Comparison of ENCODE assay signal across 1 cellular context in genomic region chr9:133030317-133031129, GRCh38.
TF ChIP-seq lines count a peak whose summit lies in the region.

Gene GTF3C5, plus strand, starts transcription at chr9:133030997. Its CDS starts 15 bp downstream, at chr9:133031012.

TF ChIP-seq in HepG2, 621 proteins besides CTCF, POLR2A, EP300 and RAD21 (continued from another document and continues in another):
- TF ChIP-seq, protein P1, sequence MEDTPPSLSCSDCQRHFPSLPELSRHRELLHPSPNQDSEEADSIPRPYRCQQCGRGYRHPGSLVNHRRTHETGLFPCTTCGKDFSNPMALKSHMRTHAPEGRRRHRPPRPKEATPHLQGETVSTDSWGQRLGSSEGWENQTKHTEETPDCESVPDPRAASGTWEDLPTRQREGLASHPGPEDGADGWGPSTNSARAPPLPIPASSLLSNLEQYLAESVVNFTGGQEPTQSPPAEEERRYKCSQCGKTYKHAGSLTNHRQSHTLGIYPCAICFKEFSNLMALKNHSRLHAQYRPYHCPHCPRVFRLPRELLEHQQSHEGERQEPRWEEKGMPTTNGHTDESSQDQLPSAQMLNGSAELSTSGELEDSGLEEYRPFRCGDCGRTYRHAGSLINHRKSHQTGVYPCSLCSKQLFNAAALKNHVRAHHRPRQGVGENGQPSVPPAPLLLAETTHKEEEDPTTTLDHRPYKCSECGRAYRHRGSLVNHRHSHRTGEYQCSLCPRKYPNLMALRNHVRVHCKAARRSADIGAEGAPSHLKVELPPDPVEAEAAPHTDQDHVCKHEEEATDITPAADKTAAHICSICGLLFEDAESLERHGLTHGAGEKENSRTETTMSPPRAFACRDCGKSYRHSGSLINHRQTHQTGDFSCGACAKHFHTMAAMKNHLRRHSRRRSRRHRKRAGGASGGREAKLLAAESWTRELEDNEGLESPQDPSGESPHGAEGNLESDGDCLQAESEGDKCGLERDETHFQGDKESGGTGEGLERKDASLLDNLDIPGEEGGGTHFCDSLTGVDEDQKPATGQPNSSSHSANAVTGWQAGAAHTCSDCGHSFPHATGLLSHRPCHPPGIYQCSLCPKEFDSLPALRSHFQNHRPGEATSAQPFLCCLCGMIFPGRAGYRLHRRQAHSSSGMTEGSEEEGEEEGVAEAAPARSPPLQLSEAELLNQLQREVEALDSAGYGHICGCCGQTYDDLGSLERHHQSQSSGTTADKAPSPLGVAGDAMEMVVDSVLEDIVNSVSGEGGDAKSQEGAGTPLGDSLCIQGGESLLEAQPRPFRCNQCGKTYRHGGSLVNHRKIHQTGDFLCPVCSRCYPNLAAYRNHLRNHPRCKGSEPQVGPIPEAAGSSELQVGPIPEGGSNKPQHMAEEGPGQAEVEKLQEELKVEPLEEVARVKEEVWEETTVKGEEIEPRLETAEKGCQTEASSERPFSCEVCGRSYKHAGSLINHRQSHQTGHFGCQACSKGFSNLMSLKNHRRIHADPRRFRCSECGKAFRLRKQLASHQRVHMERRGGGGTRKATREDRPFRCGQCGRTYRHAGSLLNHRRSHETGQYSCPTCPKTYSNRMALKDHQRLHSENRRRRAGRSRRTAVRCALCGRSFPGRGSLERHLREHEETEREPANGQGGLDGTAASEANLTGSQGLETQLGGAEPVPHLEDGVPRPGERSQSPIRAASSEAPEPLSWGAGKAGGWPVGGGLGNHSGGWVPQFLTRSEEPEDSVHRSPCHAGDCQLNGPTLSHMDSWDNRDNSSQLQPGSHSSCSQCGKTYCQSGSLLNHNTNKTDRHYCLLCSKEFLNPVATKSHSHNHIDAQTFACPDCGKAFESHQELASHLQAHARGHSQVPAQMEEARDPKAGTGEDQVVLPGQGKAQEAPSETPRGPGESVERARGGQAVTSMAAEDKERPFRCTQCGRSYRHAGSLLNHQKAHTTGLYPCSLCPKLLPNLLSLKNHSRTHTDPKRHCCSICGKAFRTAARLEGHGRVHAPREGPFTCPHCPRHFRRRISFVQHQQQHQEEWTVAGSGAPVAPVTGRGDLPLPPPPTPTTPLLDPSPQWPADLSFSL (CRISPR knock-in tag; IDR thresholded peaks at IDR 0.05): no peak
- TF ChIP-seq DR1 (CRISPR knock-in tag; IDR thresholded peaks at IDR 0.05) (no peak), ZNF7 (CRISPR knock-in tag; IDR thresholded peaks at IDR 0.05) (no peak), ZUFSP (CRISPR knock-in tag; IDR thresholded peaks at IDR 0.05; ENCODE audit: borderline replicate concordance) (no peak), ZNF124 (CRISPR knock-in tag; IDR thresholded peaks at IDR 0.05) (peak; percentile 61; the same call in 1 of the 2 replicates), ZNF790 (CRISPR knock-in tag; IDR thresholded peaks at IDR 0.05; ENCODE audit: borderline replicate concordance) (peak; percentile 61; the same call in 1 of the 2 replicates), DNMT1 (CRISPR knock-in tag; IDR thresholded peaks at IDR 0.05) (peak; percentile 85; the same call in 1 of the 2 replicates), YEATS4 (CRISPR knock-in tag; IDR thresholded peaks at IDR 0.05; ENCODE audit: borderline replicate concordance) (peak; percentile 41; the same call in 1 of the 2 replicates), HNF1A (IDR thresholded peaks at IDR 0.05; ENCODE audit: low read depth) (no peak), HNF1A (CRISPR knock-in tag; IDR thresholded peaks at IDR 0.05; ENCODE audit: borderline replicate concordance) (peak; percentile 37; the same call in 1 of the 2 replicates), NFE2L1 (CRISPR knock-in tag; IDR thresholded peaks at IDR 0.05; ENCODE audit: borderline replicate concordance) (no peak), KLF12 (CRISPR knock-in tag; IDR thresholded peaks at IDR 0.05; ENCODE audit: borderline replicate concordance) (peak; percentile 65; the same call in 1 of the 2 replicates), IRF9 (CRISPR knock-in tag; IDR thresholded peaks at IDR 0.05; ENCODE audit: borderline replicate concordance) (peak; percentile 77), PRPF4 (IDR thresholded peaks at IDR 0.05; ENCODE audit: low read depth, low read length, poor library complexity, severe bottlenecking) (no peak), STAG1 (CRISPR knock-in tag; IDR thresholded peaks at IDR 0.05) (no peak), MEIS2 (CRISPR knock-in tag; IDR thresholded peaks at IDR 0.05) (peak; percentile 59; the same call in 1 of the 2 replicates), ZNF331 (CRISPR knock-in tag; IDR thresholded peaks at IDR 0.05) (peak; percentile 78), ZGPAT (CRISPR knock-in tag; IDR thresholded peaks at IDR 0.05) (peak; percentile 90; the same call in 1 of the 2 replicates), ZNF639 (CRISPR knock-in tag; conservative IDR thresholded peaks at IDR 0.05) (peak; percentile 50; the same call in 1 of the 2 replicates), HIVEP1 (CRISPR knock-in tag; IDR thresholded peaks at IDR 0.05) (no peak), HBP1 (CRISPR knock-in tag; IDR thresholded peaks at IDR 0.05; ENCODE audit: low read depth) (peak; percentile 95), SMARCE1 (IDR thresholded peaks at IDR 0.05; ENCODE audit: borderline replicate concordance) (no peak), TBX2 (CRISPR knock-in tag; IDR thresholded peaks at IDR 0.05; ENCODE audit: borderline replicate concordance) (peak; percentile 56; the same call in 1 of the 2 replicates), SAFB2 (CRISPR knock-in tag; IDR thresholded peaks at IDR 0.05; ENCODE audit: borderline replicate concordance, low read depth) (no peak)
- TF ChIP-seq, protein P2, sequence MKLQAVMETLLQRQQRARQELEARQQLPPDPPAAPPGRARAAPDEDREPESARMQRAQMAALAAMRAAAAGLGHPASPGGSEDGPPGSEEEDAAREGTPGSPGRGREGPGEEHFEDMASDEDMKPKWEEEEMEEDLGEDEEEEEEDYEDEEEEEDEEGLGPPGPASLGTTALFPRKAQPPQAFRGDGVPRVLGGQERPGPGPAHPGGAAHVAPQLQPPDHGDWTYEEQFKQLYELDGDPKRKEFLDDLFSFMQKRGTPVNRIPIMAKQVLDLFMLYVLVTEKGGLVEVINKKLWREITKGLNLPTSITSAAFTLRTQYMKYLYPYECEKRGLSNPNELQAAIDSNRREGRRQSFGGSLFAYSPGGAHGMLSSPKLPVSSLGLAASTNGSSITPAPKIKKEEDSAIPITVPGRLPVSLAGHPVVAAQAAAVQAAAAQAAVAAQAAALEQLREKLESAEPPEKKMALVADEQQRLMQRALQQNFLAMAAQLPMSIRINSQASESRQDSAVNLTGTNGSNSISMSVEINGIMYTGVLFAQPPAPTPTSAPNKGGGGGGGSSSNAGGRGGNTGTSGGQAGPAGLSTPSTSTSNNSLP (IDR thresholded peaks at IDR 0.05; ENCODE audit: low read depth, low read length): no peak
- TF ChIP-seq, protein P3, sequence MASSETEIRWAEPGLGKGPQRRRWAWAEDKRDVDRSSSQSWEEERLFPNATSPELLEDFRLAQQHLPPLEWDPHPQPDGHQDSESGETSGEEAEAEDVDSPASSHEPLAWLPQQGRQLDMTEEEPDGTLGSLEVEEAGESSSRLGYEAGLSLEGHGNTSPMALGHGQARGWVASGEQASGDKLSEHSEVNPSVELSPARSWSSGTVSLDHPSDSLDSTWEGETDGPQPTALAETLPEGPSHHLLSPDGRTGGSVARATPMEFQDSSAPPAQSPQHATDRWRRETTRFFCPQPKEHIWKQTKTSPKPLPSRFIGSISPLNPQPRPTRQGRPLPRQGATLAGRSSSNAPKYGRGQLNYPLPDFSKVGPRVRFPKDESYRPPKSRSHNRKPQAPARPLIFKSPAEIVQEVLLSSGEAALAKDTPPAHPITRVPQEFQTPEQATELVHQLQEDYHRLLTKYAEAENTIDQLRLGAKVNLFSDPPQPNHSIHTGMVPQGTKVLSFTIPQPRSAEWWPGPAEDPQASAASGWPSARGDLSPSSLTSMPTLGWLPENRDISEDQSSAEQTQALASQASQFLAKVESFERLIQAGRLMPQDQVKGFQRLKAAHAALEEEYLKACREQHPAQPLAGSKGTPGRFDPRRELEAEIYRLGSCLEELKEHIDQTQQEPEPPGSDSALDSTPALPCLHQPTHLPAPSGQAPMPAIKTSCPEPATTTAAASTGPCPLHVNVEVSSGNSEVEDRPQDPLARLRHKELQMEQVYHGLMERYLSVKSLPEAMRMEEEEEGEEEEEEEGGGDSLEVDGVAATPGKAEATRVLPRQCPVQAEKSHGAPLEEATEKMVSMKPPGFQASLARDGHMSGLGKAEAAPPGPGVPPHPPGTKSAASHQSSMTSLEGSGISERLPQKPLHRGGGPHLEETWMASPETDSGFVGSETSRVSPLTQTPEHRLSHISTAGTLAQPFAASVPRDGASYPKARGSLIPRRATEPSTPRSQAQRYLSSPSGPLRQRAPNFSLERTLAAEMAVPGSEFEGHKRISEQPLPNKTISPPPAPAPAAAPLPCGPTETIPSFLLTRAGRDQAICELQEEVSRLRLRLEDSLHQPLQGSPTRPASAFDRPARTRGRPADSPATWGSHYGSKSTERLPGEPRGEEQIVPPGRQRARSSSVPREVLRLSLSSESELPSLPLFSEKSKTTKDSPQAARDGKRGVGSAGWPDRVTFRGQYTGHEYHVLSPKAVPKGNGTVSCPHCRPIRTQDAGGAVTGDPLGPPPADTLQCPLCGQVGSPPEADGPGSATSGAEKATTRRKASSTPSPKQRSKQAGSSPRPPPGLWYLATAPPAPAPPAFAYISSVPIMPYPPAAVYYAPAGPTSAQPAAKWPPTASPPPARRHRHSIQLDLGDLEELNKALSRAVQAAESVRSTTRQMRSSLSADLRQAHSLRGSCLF (CRISPR knock-in tag; IDR thresholded peaks at IDR 0.05; ENCODE audit: borderline replicate concordance): no peak
